37 cellular contexts compared by ENCODE assay signal in the genomic region with DNA sequence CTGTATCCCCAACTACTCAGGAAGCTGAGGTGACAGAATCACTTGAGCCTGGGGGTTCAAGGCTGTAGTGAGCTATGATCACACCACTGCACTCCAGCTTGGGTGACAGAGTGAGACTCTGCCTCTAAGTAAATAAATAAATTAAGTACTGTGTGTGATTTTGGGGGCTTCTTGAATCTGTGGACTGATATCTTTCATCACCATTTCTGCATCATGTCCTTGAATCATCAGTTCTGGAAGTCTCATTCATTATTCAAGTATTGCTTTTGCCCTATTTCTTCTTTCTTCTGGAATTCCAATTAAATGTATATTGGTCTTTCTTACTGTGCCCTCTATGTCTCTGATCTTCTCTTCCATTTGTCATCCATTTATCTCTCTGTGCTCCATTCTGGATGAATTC. TPM values are rescaled to one million over a fixed set of nuclear protein-coding genes. Genes with fewer than 3 reads are reported as not detected.
"Had no signal": no experiment of that assay in that cellular context is flagged by ENCODE, and none has a peak within 500 bp of the region (broad histone marks: within the 10 kb centered on the region; RNA-seq: fewer than 3 reads in every experiment).

No MANE protein-coding gene starts in this region.

- H3K27me3 ChIP-seq: MG63 had no signal

- DNase-seq: Karpas-422, Kasumi-1, MG63, MM.1S, MV-4-11, NCI-H1048, NCI-H1092, NCI-H1092 treated with DMSO at 0.1 percent for 48 hours, NCI-H1105, NCI-H1105 treated with DMSO at 0.1 percent for 48 hours, NCI-H1417, NCI-H1417 treated with DMSO at 0.1 percent for 48 hours, NCI-H1436, NCI-H1436 treated with DMSO at 0.1 percent for 48 hours, NCI-H146, NCI-H1694, NCI-H1694 treated with DMSO at 0.1 percent for 48 hours, NCI-H187, NCI-H187 treated with DMSO at 0.1 percent for 48 hours, NCI-H1930, NCI-H2029, NCI-H2029 treated with DMSO at 0.1 percent for 48 hours, NCI-H2081, NCI-H2081 treated with DMSO at 0.1 percent for 48 hours, NCI-H2107, NCI-H2171, NCI-H2171 treated with DMSO at 0.1 percent for 48 hours, NCI-H2227 treated with DMSO at 0.1 percent for 48 hours, NCI-H226, NCI-H345, NCI-H446, NCI-H446 treated with DMSO at 0.1 percent for 48 hours, NCI-H510A had no signal

- H3K4me3 ChIP-seq: MG63 had no signal

- H3K27ac ChIP-seq: KMS-11 had no signal

- H3K36me3 ChIP-seq: MG63 had no signal

RNA-seq across cellular contexts. Expression of a gene that starts 46.7 kb away (rescaled TPM):
- total RNA-seq: LHCN-M2, MCF 10A, NCI-H460 had no signal
